In the genomic region with DNA sequence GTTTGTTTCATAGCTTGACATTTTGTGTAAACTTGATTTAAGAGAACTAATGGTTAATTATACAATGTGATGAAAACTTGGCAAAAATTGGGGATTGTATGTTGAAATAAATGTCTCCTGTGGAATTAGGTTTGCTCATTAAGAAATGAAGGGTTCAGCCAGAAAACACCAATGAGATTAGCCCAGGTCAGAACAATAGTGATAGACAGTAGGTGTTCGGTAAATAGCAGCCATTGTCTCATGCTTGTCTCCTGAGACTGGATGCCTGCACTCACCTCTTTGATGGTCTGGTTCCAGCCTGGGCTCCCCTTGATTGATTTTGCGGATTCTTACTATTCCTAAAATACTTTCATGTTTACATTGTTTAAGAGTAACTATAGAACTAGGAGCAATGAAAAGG, we compare ENCODE assay signal across 14 cellular contexts.
DNase-seq lines count a peak whose midpoint lies in the region; ATAC-seq and TF ChIP-seq lines count a peak whose summit lies in the region.
"Had no signal": no experiment of that assay in that cellular context is flagged by ENCODE, and none has a peak within 500 bp of the region (broad histone marks: within the 10 kb centered on the region; RNA-seq: fewer than 3 reads in every experiment).

No MANE protein-coding gene starts in this region.

- no peaks in the 10 kb centered on the region for H4K20me1 ChIP-seq in SK-N-SH (ENCODE audit: insufficient read depth)

- no peak for ATAC-seq in SK-N-SH treated with all-trans-retinoic acid at 6 μM for 48 hours
- ATAC-seq in WTC11, result 0 out of 2 replicates have a peak, but pooled peaks have one; percentile 22

- no peak overlapping the region for H3K9ac ChIP-seq in SK-N-SH

- H3K36me3 Mint-ChIP-seq in WTC11 (peaks cover 4% of the 10 kb centered on the region), nephron (ENCODE audit: low read depth) (peaks cover 69% of the 10 kb centered on the region)

- H2AFZ ChIP-seq in SK-N-SH (ENCODE audit: low read depth), result no peak overlapping the region

- H3K9me2 ChIP-seq in SK-N-SH, result no peaks in the 10 kb centered on the region

- TF ChIP-seq CTCF in SK-N-SH (IDR thresholded peaks at IDR 0.05) (no peak), WTC11 (IDR thresholded peaks at IDR 0.05) (no peak), nephron (IDR thresholded peaks at IDR 0.05; ENCODE audit: unreplicated experiment in 3 of 3) (no peak)

- DNase-seq in SK-N-SH, result no peak
- DNase-seq in WTC11 (ENCODE audit: low spot score), result no peak
- no peak for DNase-seq in stimulated activated CD8-positive, alpha-beta memory T cell treated with anti-CD3 and anti-CD28 coated beads, Interleukin-4, amount 100 ng/mL, for 48 hours
- no peak for DNase-seq in caudate nucleus (lab: John Stamatoyannopoulos, UW)
- DNase-seq: C1 segment of cervical spinal cord; CD4-positive, alpha-beta T cell; DMS79 treated with DMSO at 0.1 percent for 48 hours; EL; GOT3; H9 had no signal

- H3K27ac Mint-ChIP-seq in WTC11 (no peak overlapping the region), nephron (peak overlapping the region in 2 of 3 experiments; percentile 18 to 46)
- H3K27ac Mint-ChIP-seq: B cell; CD4-positive, alpha-beta T cell; H9 had no signal

- H3K4me1 Mint-ChIP-seq in WTC11, result peaks cover 9% of the 10 kb centered on the region
- H3K4me1 Mint-ChIP-seq in nephron, result peaks cover 32% of the 10 kb centered on the region
- H3K4me1 Mint-ChIP-seq: B cell had no signal

- no peak for TF ChIP-seq EP300 in SK-N-SH (IDR thresholded peaks at IDR 0.05; ENCODE audit: borderline replicate concordance in 1 of 2, low read depth in 1 of 2, low read length in 1 of 2)
- peak; percentile 80 for TF ChIP-seq EP300 in Ishikawa (IDR thresholded peaks at IDR 0.05; ENCODE audit: borderline replicate concordance)

- CTCF ChIA-PET in SK-N-SH (lab: Yijun Ruan, JAX) (no interaction called here), WTC11 (lab: Charles Lee) (no interaction called here)

- no peaks in the 10 kb centered on the region for H3K27me3 Mint-ChIP-seq in WTC11 (ENCODE audit: low read depth)
- H3K27me3 Mint-ChIP-seq in nephron (ENCODE audit: low read depth), result no peaks in the 10 kb centered on the region
- H3K27me3 Mint-ChIP-seq: B cell; CD4-positive, alpha-beta T cell had no signal

- no peaks in the 10 kb centered on the region; a peak in 1 of 4 replicates for H3K4me1 ChIP-seq in SK-N-SH (ENCODE audit: control insufficient read depth in 1 of 2, insufficient read depth in 2 of 2, low read depth in 1 of 2, low read length in 1 of 2)

- no peak overlapping the region for H3K4me3 ChIP-seq in SK-N-SH (ENCODE audit: low read depth in 2 of 2, low read length in 1 of 2)

- POLR2A ChIA-PET in SK-N-SH (lab: Yijun Ruan, JAX) (no interaction called here), WTC11 (lab: Charles Lee) (no interaction called here)

- no peaks in the 10 kb centered on the region for H3K36me3 ChIP-seq in SK-N-SH (replicated peaks in 1 of 2; ENCODE audit: control insufficient read depth in 1 of 2, insufficient read depth in 2 of 2, low read length in 1 of 2)

- H3F3A ChIP-seq in SK-N-SH (replicated peaks; ENCODE audit: insufficient read depth), result no peaks in the 10 kb centered on the region

- H3K79me2 ChIP-seq in SK-N-SH (ENCODE audit: insufficient read depth), result no peaks in the 10 kb centered on the region

- H3K4me3 Mint-ChIP-seq in WTC11 (no peak overlapping the region), nephron (no peak overlapping the region)
- H3K4me3 Mint-ChIP-seq: B cell; CD4-positive, alpha-beta T cell; H9 had no signal

- H3K9me3 ChIP-seq in SK-N-SH, result no peaks in the 10 kb centered on the region

- 16% methylated on average over 2 of the region's 2 CpGs for WGBS in SK-N-SH (ENCODE audit: low lambda C conversion rate)

- H3K4me2 ChIP-seq in SK-N-SH, result no peak overlapping the region

- H3K27ac ChIP-seq in SK-N-SH (ENCODE audit: low read depth in 2 of 2, low read length in 1 of 2), result no peak overlapping the region
- H3K27ac ChIP-seq in caudate nucleus (ENCODE audit: low read depth, low read length), result no peak overlapping the region

- TF ChIP-seq RAD21 in SK-N-SH (IDR thresholded peaks at IDR 0.05; ENCODE audit: low read length), result no peak
- TF ChIP-seq RAD21 in Ishikawa (IDR thresholded peaks at IDR 0.05; ENCODE audit: low read depth), result no peak

- peaks cover 5% of the 10 kb centered on the region for H3K9me3 Mint-ChIP-seq in WTC11
- H3K9me3 Mint-ChIP-seq in nephron, result peaks cover 3% of the 10 kb centered on the region
- H3K9me3 Mint-ChIP-seq: H9 had no signal

- no peaks in the 10 kb centered on the region for H3K27me3 ChIP-seq in SK-N-SH (ENCODE audit: insufficient read depth)

TF ChIP-seq in SK-N-SH treated with all-trans-retinoic acid at 6 μM for 48 hours, 23 proteins besides CTCF, POLR2A, EP300 and RAD21:
- peak; percentile 38; the same call in 1 of the 2 replicates for TF ChIP-seq ZC3H10 (CRISPR knock-in tag; IDR thresholded peaks at IDR 0.05)
- TF ChIP-seq ZNF565 (CRISPR knock-in tag; conservative IDR thresholded peaks at IDR 0.05; ENCODE audit: low read depth), result no peak

TF ChIP-seq in SK-N-SH, 30 proteins besides CTCF, POLR2A, EP300 and RAD21:
- TF ChIP-seq RCOR1 (IDR thresholded peaks at IDR 0.05; ENCODE audit: low read length), result no peak
- TF ChIP-seq, protein P1, sequence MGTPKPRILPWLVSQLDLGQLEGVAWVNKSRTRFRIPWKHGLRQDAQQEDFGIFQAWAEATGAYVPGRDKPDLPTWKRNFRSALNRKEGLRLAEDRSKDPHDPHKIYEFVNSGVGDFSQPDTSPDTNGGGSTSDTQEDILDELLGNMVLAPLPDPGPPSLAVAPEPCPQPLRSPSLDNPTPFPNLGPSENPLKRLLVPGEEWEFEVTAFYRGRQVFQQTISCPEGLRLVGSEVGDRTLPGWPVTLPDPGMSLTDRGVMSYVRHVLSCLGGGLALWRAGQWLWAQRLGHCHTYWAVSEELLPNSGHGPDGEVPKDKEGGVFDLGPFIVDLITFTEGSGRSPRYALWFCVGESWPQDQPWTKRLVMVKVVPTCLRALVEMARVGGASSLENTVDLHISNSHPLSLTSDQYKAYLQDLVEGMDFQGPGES (IDR thresholded peaks at IDR 0.05; ENCODE audit: low read depth, low read length), result no peak
- no peak for TF ChIP-seq NFIC (IDR thresholded peaks at IDR 0.05; ENCODE audit: borderline replicate concordance)
- no peak for TF ChIP-seq CHD2 (IDR thresholded peaks at IDR 0.05; ENCODE audit: low read length, partially characterized antibody)
- no peak for TF ChIP-seq GABPA (IDR thresholded peaks at IDR 0.05; ENCODE audit: low read depth)
- no peak for TF ChIP-seq TCF12 (IDR thresholded peaks at IDR 0.05)
- TF ChIP-seq TAF1 (IDR thresholded peaks at IDR 0.05; ENCODE audit: borderline replicate concordance, low read depth, low read length), result no peak

TF ChIP-seq in Ishikawa, 13 proteins besides CTCF, POLR2A, EP300 and RAD21:
- TF ChIP-seq TAF1 (IDR thresholded peaks at IDR 0.05; ENCODE audit: low read depth) (no peak), FOXM1 (IDR thresholded peaks at IDR 0.05; ENCODE audit: borderline replicate concordance, low read depth) (peak; percentile 71), TEAD4 (IDR thresholded peaks at IDR 0.05) (peak; percentile 67), NFIC (IDR thresholded peaks at IDR 0.05) (peak; percentile 77)

TF ChIP-seq in WTC11, 78 proteins besides CTCF, POLR2A, EP300 and RAD21:
- no peak for TF ChIP-seq HMGA2 (CRISPR knock-in tag; IDR thresholded peaks at IDR 0.05)
